ENCODE assay signal across 13 cellular contexts in genomic region chr2:168470880-168471475, GRCh38. TPM values are rescaled to one million over a fixed set of nuclear protein-coding genes. Genes with fewer than 3 reads are reported as not detected.
DNase-seq lines count a peak whose midpoint lies in the region; ATAC-seq and TF ChIP-seq lines count a peak whose summit lies in the region.
"Had no signal": no experiment of that assay in that cellular context is flagged by ENCODE, and none has a peak within 500 bp of the region (broad histone marks: within the 10 kb centered on the region; RNA-seq: fewer than 3 reads in every experiment).

No MANE protein-coding gene starts in this region.

- no peaks in the 10 kb centered on the region for H3K27me3 ChIP-seq in heart right ventricle
- no peaks in the 10 kb centered on the region for H3K27me3 ChIP-seq in A673 (replicated peaks; ENCODE audit: insufficient read depth, low read depth, low read length, poor library complexity)

- intact Hi-C loops in heart right ventricle (cut with DNase I): loop anchor here in 1 of 10 donors (5.0 kb wide), 1 partner anchor 46 kb away; no protein-coding TSS in a partner anchor
- intact Hi-C loops in A673 (cut with micrococcal nuclease; ENCODE audit: unreplicated experiment): no loop called here

- H3K36me3 ChIP-seq in heart right ventricle: no peaks in the 10 kb centered on the region
- no peaks in the 10 kb centered on the region for H3K36me3 ChIP-seq in A673 (ENCODE audit: insufficient read depth, low read length, poor library complexity, severe bottlenecking)
- H3K36me3 ChIP-seq: lower lobe of right lung had no signal

- CTCF ChIA-PET in GM10248 (lab: Yijun Ruan, JAX): interaction anchor here (1.0 to 3.9 kb wide), 7 partner anchors 10 to 23 kb away, joined by 3 to 30 read pairs (median 3); no protein-coding TSS in a partner anchor
- CTCF ChIA-PET in A673 (lab: Charles Lee): no interaction called here

- H3K9me3 ChIP-seq in heart right ventricle (no peaks in the 10 kb centered on the region), A673 (ENCODE audit: low read depth, low read length, poor library complexity, severe bottlenecking) (no peaks in the 10 kb centered on the region)
- H3K9me3 ChIP-seq: lower lobe of right lung had no signal

- POLR2A ChIA-PET in GM10248 (lab: Yijun Ruan, JAX): interaction anchor here (0.7 kb wide), 1 partner anchor 13 kb away, joined by 5 read pairs; no protein-coding TSS in a partner anchor
- POLR2A ChIA-PET in A673 (lab: Charles Lee; ENCODE audit: low non-redundant PET): no interaction called here

- WGBS in heart right ventricle, 2 donors: 33 to 59% methylated on average over 3 of the region's 3 CpGs

- no TSS peak for BruUV-seq in A673 (replicated peaks; lab: Mats Ljungman, UMichigan)

- TF ChIP-seq CTCF in GM10248 (IDR thresholded peaks at IDR 0.05; ENCODE audit: control extremely low read depth, extremely low read depth, low read depth, missing control alignments): no peak
- TF ChIP-seq CTCF in heart right ventricle (IDR thresholded peaks at IDR 0.05): no peak
- no peak for TF ChIP-seq CTCF in A673 (conservative IDR thresholded peaks at IDR 0.05; ENCODE audit: low read depth, low read length)
- no peak for TF ChIP-seq CTCF in GM13977 (IDR thresholded peaks at IDR 0.05; ENCODE audit: extremely low read depth, insufficient read depth, missing control alignments)

- peak; percentile 19 for DNase-seq in GM10248 (ENCODE audit: extremely low spot score)
- no peak for DNase-seq in heart right ventricle
- no peak for DNase-seq in A673 (ENCODE audit: low spot score)
- no peak for DNase-seq in pons (ENCODE audit: low spot score)
- DNase-seq in GM13977 (ENCODE audit: low spot score): no peak
- DNase-seq: activated CD4-positive, alpha-beta T cell treated with anti-CD3 and anti-CD28 coated beads for 4 hours; anterior cingulate cortex; Kasumi-1; lower lobe of right lung; PC-3 had no signal

- in situ Hi-C loops in GM13977 (cut with MboI; ENCODE audit: low pct_unique_long_range_greater_than_20kb, low sequenced_read_pairs, unreplicated experiment): no loop called here

- H3K27ac ChIP-seq in heart right ventricle (peak overlapping the region in 2 of 10 donors; percentile 9 to 19), A673 (ENCODE audit: low read depth, low read length, poor library complexity, severe bottlenecking) (no peak overlapping the region)
- H3K27ac ChIP-seq: lower lobe of right lung had no signal

- H3K4me1 ChIP-seq in heart right ventricle (peaks cover 6 to 57% (median 37%) of the 10 kb centered on the region in 9 donors), A673 (ENCODE audit: insufficient read depth, low read length, poor library complexity, severe bottlenecking) (peaks cover 7% of the 10 kb centered on the region)

- H3K4me3 ChIP-seq in heart right ventricle: no peak overlapping the region
- H3K4me3 ChIP-seq in A673 (ENCODE audit: low read depth, low read length, poor library complexity, severe bottlenecking): no peak overlapping the region
- H3K4me3 ChIP-seq: lower lobe of right lung had no signal

- ATAC-seq in GM19452 (IDR thresholded peaks at IDR 0.05; ENCODE audit: unreplicated experiment): peak; percentile 33
- ATAC-seq in HG03342 (IDR thresholded peaks at IDR 0.05; ENCODE audit: unreplicated experiment): peak; percentile 53
- peak in 6 of 8 donors; percentile 41 to 68 (median 48) for ATAC-seq in heart right ventricle
- ATAC-seq in GM18861 (IDR thresholded peaks at IDR 0.05; ENCODE audit: unreplicated experiment): no peak
- ATAC-seq: PC-3 had no signal

RNA-seq across cellular contexts. Expression of gene CERS6, which starts 14.9 kb away (rescaled TPM):
- total RNA-seq in heart right ventricle: 10 to 100 TPM; 47.4 to 76.3 (median 58.2) TPM
- 10 to 100 TPM; 20.5 to 22.6 TPM for polyA plus RNA-seq in heart right ventricle
- total RNA-seq in A673 (2021): 12.4 and 13.4 TPM in 2 replicates
